ENCODE assay signal across 8 cellular contexts in genomic region chr20:19758888-19759331, GRCh38. TPM values are rescaled to one million over a fixed set of nuclear protein-coding genes. Genes with fewer than 3 reads are reported as not detected.
A peak's percentile ranks its signal among the peaks of the same experiment; 100 is the strongest.
DNase-seq lines count a peak whose midpoint lies in the region; ATAC-seq and TF ChIP-seq lines count a peak whose summit lies in the region.

No MANE protein-coding gene starts in this region.

- H3K36me3 ChIP-seq in kidney epithelial cell (ENCODE audit: control insufficient read depth, insufficient read depth, low read length) = no peaks in the 10 kb centered on the region

- DNase-seq in MV-4-11 (lab: John Stamatoyannopoulos, UW) (peak; percentile 85), cardiac fibroblast (ENCODE audit: low read depth in 2 of 2) (peak; percentile 61 to 71), kidney epithelial cell (ENCODE audit: low read depth) (no peak), NCI-H2107 treated with DMSO at 0.1 percent for 48 hours (lab: John Stamatoyannopoulos, UW; ENCODE audit: unreplicated experiment) (no peak)
- no peak for DNase-seq in activated T-cell treated with anti-CD3 and anti-CD28 coated beads, Interleukin-2, amount 50 U/mL, for 72 hours

- no peaks in the 10 kb centered on the region for H3K36me3 Mint-ChIP-seq in stimulated activated memory B cell treated with anti-CD40 and anti-IgM and Interleukin-4, amounts not matched to agents 10 μg/mL and 1 μg/mL and 100 μg/mL, for 72 hours
- H3K36me3 Mint-ChIP-seq in activated T-cell treated with anti-CD3 and anti-CD28 coated beads, Interleukin-2, amount 50 U/mL, for 72 hours (ENCODE audit: insufficient read depth in 2 of 2) = no peaks in the 10 kb centered on the region

- peak; percentile 59 for ATAC-seq in stimulated activated memory B cell treated with anti-CD40 and anti-IgM and Interleukin-4, amounts not matched to agents 10 μg/mL and 1 μg/mL and 100 μg/mL, for 72 hours
- ATAC-seq in HG03159 (IDR thresholded peaks at IDR 0.05; ENCODE audit: unreplicated experiment) = no peak
- no peak for ATAC-seq in HG03520 (IDR thresholded peaks at IDR 0.05; ENCODE audit: unreplicated experiment)
- no peak for ATAC-seq in activated T-cell treated with anti-CD3 and anti-CD28 coated beads, Interleukin-2, amount 50 U/mL, for 72 hours (replicated peaks in 1 of 2)

- H3K9me3 Mint-ChIP-seq in stimulated activated memory B cell treated with anti-CD40 and anti-IgM and Interleukin-4, amounts not matched to agents 10 μg/mL and 1 μg/mL and 100 μg/mL, for 72 hours = no peaks in the 10 kb centered on the region
- H3K9me3 Mint-ChIP-seq in activated T-cell treated with anti-CD3 and anti-CD28 coated beads, Interleukin-2, amount 50 U/mL, for 72 hours = no peaks in the 10 kb centered on the region

- no peak for TF ChIP-seq CTCF in cardiac fibroblast (IDR thresholded peaks at IDR 0.05; ENCODE audit: low read depth, low read length)
- TF ChIP-seq CTCF in kidney epithelial cell (IDR thresholded peaks at IDR 0.05; ENCODE audit: insufficient read depth, low read length, poor library complexity, severe bottlenecking) = no peak

- H3K4me3 ChIP-seq in cardiac fibroblast (replicated peaks in 1 of 2; ENCODE audit: low read depth in 2 of 2, low read length in 2 of 2) = peak overlapping the region; percentile 84 to 90
- H3K4me3 ChIP-seq in kidney epithelial cell (ENCODE audit: low read depth, low read length) = peak overlapping the region; percentile 85

- no peaks in the 10 kb centered on the region for H3K27me3 ChIP-seq in kidney epithelial cell (ENCODE audit: control insufficient read depth, insufficient read depth, low read length)

- H3K4me1 Mint-ChIP-seq in stimulated activated memory B cell treated with anti-CD40 and anti-IgM and Interleukin-4, amounts not matched to agents 10 μg/mL and 1 μg/mL and 100 μg/mL, for 72 hours = peaks cover 34% of the 10 kb centered on the region
- no peaks in the 10 kb centered on the region for H3K4me1 Mint-ChIP-seq in activated T-cell treated with anti-CD3 and anti-CD28 coated beads, Interleukin-2, amount 50 U/mL, for 72 hours (ENCODE audit: low read depth)

- H3K4me3 Mint-ChIP-seq in stimulated activated memory B cell treated with anti-CD40 and anti-IgM and Interleukin-4, amounts not matched to agents 10 μg/mL and 1 μg/mL and 100 μg/mL, for 72 hours = peak overlapping the region; percentile 81
- H3K4me3 Mint-ChIP-seq in activated T-cell treated with anti-CD3 and anti-CD28 coated beads, Interleukin-2, amount 50 U/mL, for 72 hours = peak overlapping the region in 1 of 2 donors; percentile 49

- peak overlapping the region; percentile 81 for H3K27ac Mint-ChIP-seq in stimulated activated memory B cell treated with anti-CD40 and anti-IgM and Interleukin-4, amounts not matched to agents 10 μg/mL and 1 μg/mL and 100 μg/mL, for 72 hours
- no peak overlapping the region for H3K27ac Mint-ChIP-seq in activated T-cell treated with anti-CD3 and anti-CD28 coated beads, Interleukin-2, amount 50 U/mL, for 72 hours

- H3K27me3 Mint-ChIP-seq in stimulated activated memory B cell treated with anti-CD40 and anti-IgM and Interleukin-4, amounts not matched to agents 10 μg/mL and 1 μg/mL and 100 μg/mL, for 72 hours = peaks cover 53% of the 10 kb centered on the region
- H3K27me3 Mint-ChIP-seq in activated T-cell treated with anti-CD3 and anti-CD28 coated beads, Interleukin-2, amount 50 U/mL, for 72 hours (ENCODE audit: low read depth) = peaks cover 58% of the 10 kb centered on the region

RNA-seq across cellular contexts. Expression of gene RIN2, which starts 0.9 kb away (rescaled TPM):
- 30.6 and 34.1 TPM in 2 replicates for total RNA-seq in kidney epithelial cell
- not detected for total RNA-seq in activated T-cell treated with anti-CD3 and anti-CD28 coated beads, Interleukin-2, amount 50 U/mL, for 72 hours

Comparison
In these comparisons a context has a peak if more than half of its experiments do, and no peak if none do; other contexts are left out.
1. DNase-seq: peak in MV-4-11 (single experiment) and cardiac fibroblast (2 of 2); none in kidney epithelial cell (single experiment), activated T-cell treated with anti-CD3 and anti-CD28 coated beads, Interleukin-2, amount 50 U/mL, for 72 hours (0 of 2) and NCI-H2107 treated with DMSO at 0.1 percent for 48 hours (single experiment).
2. RNA of gene RIN2, which starts 0.9 kb away (total RNA-seq): 30.6 to 34.1 TPM in kidney epithelial cell; not detected in activated T-cell treated with anti-CD3 and anti-CD28 coated beads, Interleukin-2, amount 50 U/mL, for 72 hours; every median in the first group is over 10 times any median in the second.